Comparison of ENCODE assay signal across 8 cellular contexts in the genomic region with DNA sequence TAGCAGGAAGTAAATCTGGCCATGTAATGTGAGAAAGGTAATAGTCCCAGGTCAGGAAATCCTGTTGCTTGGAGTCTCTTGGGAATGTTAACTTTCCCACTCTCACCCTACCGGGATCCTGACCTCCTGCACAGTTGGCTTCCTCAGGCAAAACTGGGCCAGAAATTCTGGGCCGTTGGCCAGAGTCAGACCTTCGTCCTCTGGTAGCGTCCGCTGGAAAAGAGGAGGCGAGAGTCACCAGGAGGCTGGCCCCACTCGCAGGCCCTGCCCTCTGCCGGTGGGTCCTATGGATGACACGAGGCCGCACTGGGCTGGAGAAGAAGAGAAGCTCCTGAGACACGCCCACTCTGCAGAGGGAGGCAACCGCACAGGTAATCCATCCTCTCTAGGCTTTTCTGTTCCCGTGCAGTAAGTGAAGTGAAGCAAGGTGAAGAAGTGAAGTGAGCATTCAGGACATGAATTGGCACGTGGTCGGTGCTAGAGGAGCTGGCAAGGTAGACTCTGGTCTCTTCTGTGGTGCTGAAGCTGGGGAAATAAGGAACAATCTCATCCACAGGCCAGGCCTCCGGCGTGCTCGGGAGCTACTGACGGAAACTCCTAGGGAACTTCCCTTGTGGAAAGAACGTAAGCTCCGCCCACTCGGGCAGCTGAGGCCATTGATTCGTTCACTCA.
A peak's percentile ranks its signal among the peaks of the same experiment; 100 is the strongest.
DNase-seq lines count a peak whose midpoint lies in the region; ATAC-seq and TF ChIP-seq lines count a peak whose summit lies in the region.

No MANE protein-coding gene starts in this region.

- DNase-seq in DMS53 (lab: John Stamatoyannopoulos, UW) (peak; percentile 96), HT1080 (ENCODE audit: low read depth) (peak; percentile 57), fibroblast of gingiva (ENCODE audit: low read depth) (peak; percentile 57)
- DNase-seq in naive thymus-derived CD4-positive, alpha-beta T cell: peak in 2 of 9 donors; percentile 4 to 33

- no peaks in the 10 kb centered on the region for H3K9me3 ChIP-seq in SU-DHL-6 (ENCODE audit: insufficient read depth, low read length)
- H3K9me3 ChIP-seq in naive thymus-derived CD4-positive, alpha-beta T cell (ENCODE audit: control insufficient read depth in 2 of 3, low read length in 3 of 3): no peaks in the 10 kb centered on the region

- CTCF ChIA-PET in naive thymus-derived CD4-positive, alpha-beta T cell (lab: Charles Lee): no interaction called here

- no peak overlapping the region for H3K4me2 ChIP-seq in SU-DHL-6 (ENCODE audit: low read depth, low read length, poor library complexity, severe bottlenecking)

- no peak overlapping the region for H3K4me3 Mint-ChIP-seq in naive thymus-derived CD4-positive, alpha-beta T cell

- H3K4me3 ChIP-seq in SU-DHL-6 (ENCODE audit: insufficient read depth, low read length, poor library complexity, severe bottlenecking): no peak overlapping the region
- no peak overlapping the region for H3K4me3 ChIP-seq in naive thymus-derived CD4-positive, alpha-beta T cell (ENCODE audit: low read length)

- intact Hi-C loops in naive thymus-derived CD4-positive, alpha-beta T cell (cut with micrococcal nuclease): loop anchor here in 1 of 2 donors (1.0 kb wide), 1 partner anchor 210 kb away; no protein-coding TSS in a partner anchor

- peaks cover 0 to 2% (median 0%) of the 10 kb centered on the region in 11 donors for H3K9me3 Mint-ChIP-seq in naive thymus-derived CD4-positive, alpha-beta T cell

- POLR2A ChIA-PET in naive thymus-derived CD4-positive, alpha-beta T cell (lab: Charles Lee): no interaction called here

- H3K36me3 Mint-ChIP-seq in naive thymus-derived CD4-positive, alpha-beta T cell: no peaks in the 10 kb centered on the region

- H3K27me3 ChIP-seq in SU-DHL-6 (ENCODE audit: low read length): no peaks in the 10 kb centered on the region
- no peaks in the 10 kb centered on the region for H3K27me3 ChIP-seq in naive thymus-derived CD4-positive, alpha-beta T cell (ENCODE audit: control insufficient read depth in 2 of 2, insufficient read depth in 2 of 2, low read length in 2 of 2)

- H3K27ac Mint-ChIP-seq in naive thymus-derived CD4-positive, alpha-beta T cell: no peak overlapping the region

- no peaks in the 10 kb centered on the region for H4K20me1 ChIP-seq in SU-DHL-6 (ENCODE audit: low read depth, low read length)

- H3K4me1 ChIP-seq in naive thymus-derived CD4-positive, alpha-beta T cell (ENCODE audit: control insufficient read depth in 2 of 2, insufficient read depth in 2 of 2, low read length in 2 of 2): no peaks in the 10 kb centered on the region

- H3K27ac ChIP-seq in SU-DHL-6 (ENCODE audit: low read depth, low read length): no peak overlapping the region
- H3K27ac ChIP-seq in naive thymus-derived CD4-positive, alpha-beta T cell (ENCODE audit: low read depth, low read length): no peak overlapping the region

- H3K79me2 ChIP-seq in SU-DHL-6 (ENCODE audit: insufficient read depth, low read length): no peaks in the 10 kb centered on the region

- no peak overlapping the region for H2AFZ ChIP-seq in SU-DHL-6 (ENCODE audit: low read depth, low read length, severe bottlenecking)

- no peaks in the 10 kb centered on the region for H3F3A ChIP-seq in SU-DHL-6 (ENCODE audit: insufficient read depth)

- peaks cover 0 to 8% (median 4%) of the 10 kb centered on the region in 7 donors for H3K4me1 Mint-ChIP-seq in naive thymus-derived CD4-positive, alpha-beta T cell

- peaks cover 20 to 45% (median 43%) of the 10 kb centered on the region in 5 donors for H3K27me3 Mint-ChIP-seq in naive thymus-derived CD4-positive, alpha-beta T cell

- H3K9me2 ChIP-seq in SU-DHL-6 (replicated peaks; ENCODE audit: insufficient read depth, low read length): no peaks in the 10 kb centered on the region

- H3K36me3 ChIP-seq in SU-DHL-6 (ENCODE audit: low read length): no peaks in the 10 kb centered on the region
- no peaks in the 10 kb centered on the region for H3K36me3 ChIP-seq in naive thymus-derived CD4-positive, alpha-beta T cell (ENCODE audit: control insufficient read depth in 2 of 3, insufficient read depth in 3 of 3, low read length in 3 of 3)

- TF ChIP-seq CTCF in SU-DHL-6 (IDR thresholded peaks at IDR 0.05; ENCODE audit: insufficient read depth, low read length, poor library complexity, severe bottlenecking): peak; percentile 31

- ATAC-seq in naive thymus-derived CD4-positive, alpha-beta T cell: peak; percentile 54
- ATAC-seq in HG03520 (IDR thresholded peaks at IDR 0.05; ENCODE audit: unreplicated experiment): no peak
- no peak for ATAC-seq in GM18519 (IDR thresholded peaks at IDR 0.05; ENCODE audit: low FRiP score, unreplicated experiment)
- no peak for ATAC-seq in HG02938 (IDR thresholded peaks at IDR 0.05; ENCODE audit: unreplicated experiment)

- H3K9ac ChIP-seq in SU-DHL-6 (ENCODE audit: low read length): no peak overlapping the region
